ENCODE assay signal across 27 cellular contexts in genomic region chr10:132841254-132841975, GRCh38. TPM values are rescaled to one million over a fixed set of nuclear protein-coding genes. Genes with fewer than 3 reads are reported as not detected.
"Had no signal": no experiment of that assay in that cellular context is flagged by ENCODE, and none has a peak within 500 bp of the region (broad histone marks: within the 10 kb centered on the region; RNA-seq: fewer than 3 reads in every experiment).

No MANE protein-coding gene starts in this region.

- H3K4me3 Mint-ChIP-seq: activated CD8-positive, alpha-beta memory T cell treated with anti-CD3 and anti-CD28 coated beads, Interleukin-2, amount 10 ng/mL, durations not matched to agents 7 days and 5 days; activated CD8-positive, alpha-beta T cell treated with anti-CD3 and anti-CD28 coated beads, Interleukin-2, amount 10 ng/mL, durations not matched to agents 7 days and 5 days; activated naive CD4-positive, alpha-beta T cell treated with anti-CD3 and anti-CD28 coated beads for 36 hours; activated naive CD8-positive, alpha-beta T cell; activated T-cell treated with anti-CD3 and anti-CD28 coated beads, Interleukin-2, amount 50 U/mL, for 4 hours; T-helper 1 cell treated with Interleukin-12 subunit alpha and Interleukin-12 subunit beta and Interleukin-4 antibody, amounts not matched to agents 30 μg/mL and 1 μg/mL, for 36 hours; WTC11 had no signal

- H3K27me3 Mint-ChIP-seq: activated CD8-positive, alpha-beta memory T cell treated with anti-CD3 and anti-CD28 coated beads, Interleukin-2, amount 10 ng/mL, durations not matched to agents 7 days and 5 days had no signal

- H3K27ac ChIP-seq: brain microvascular endothelial cell, cardiac muscle cell had no signal

- H3K36me3 ChIP-seq: brain microvascular endothelial cell, cardiac muscle cell had no signal

- ATAC-seq: activated CD8-positive, alpha-beta memory T cell treated with anti-CD3 and anti-CD28 coated beads, Interleukin-2, amount 10 ng/mL, durations not matched to agents 7 days and 5 days; activated CD8-positive, alpha-beta T cell treated with anti-CD3 and anti-CD28 coated beads, Interleukin-2, amount 10 ng/mL, durations not matched to agents 7 days and 5 days; activated T-cell treated with anti-CD3 and anti-CD28 coated beads, Interleukin-2, amount 50 U/mL, for 4 hours; K562; PC-3; WTC11 had no signal

- FAIRE-seq: K562, RCC 7860 had no signal

- H3K4me1 Mint-ChIP-seq: activated CD8-positive, alpha-beta memory T cell treated with anti-CD3 and anti-CD28 coated beads, Interleukin-2, amount 10 ng/mL, durations not matched to agents 7 days and 5 days; WTC11 had no signal

- H3K27ac Mint-ChIP-seq: activated CD8-positive, alpha-beta memory T cell treated with anti-CD3 and anti-CD28 coated beads, Interleukin-2, amount 10 ng/mL, durations not matched to agents 7 days and 5 days; activated CD8-positive, alpha-beta T cell treated with anti-CD3 and anti-CD28 coated beads, Interleukin-2, amount 10 ng/mL, durations not matched to agents 7 days and 5 days; activated naive CD4-positive, alpha-beta T cell treated with anti-CD3 and anti-CD28 coated beads for 36 hours; activated naive CD8-positive, alpha-beta T cell; T-helper 1 cell treated with Interleukin-12 subunit alpha and Interleukin-12 subunit beta and Interleukin-4 antibody, amounts not matched to agents 30 μg/mL and 1 μg/mL, for 36 hours; WTC11 had no signal

- DNase-seq: activated CD4-positive, alpha-beta T cell treated with anti-CD3 and anti-CD28 coated beads for 48 hours; activated CD4-positive, alpha-beta T cell treated with anti-CD3 and anti-CD28 coated beads, Interleukin-2, amount 50 U/mL, for 4 hours; activated CD4-positive, CD25-positive, alpha-beta regulatory T cell treated with anti-CD3 and anti-CD28 coated beads, Interleukin-2, amount 50 U/mL, for 72 hours; activated CD8-positive, alpha-beta memory T cell treated with anti-CD3 and anti-CD28 coated beads, Interleukin-2, amount 10 ng/mL, durations not matched to agents 7 days and 5 days; activated CD8-positive, alpha-beta T cell treated with anti-CD3 and anti-CD28 coated beads, Interleukin-2, amount 10 ng/mL, durations not matched to agents 7 days and 5 days; activated effector memory CD4-positive, alpha-beta T cell treated with anti-CD3 and anti-CD28 coated beads, Interleukin-2, amount 50 U/mL, for 16 hours; activated naive CD4-positive, alpha-beta T cell treated with anti-CD3 and anti-CD28 coated beads for 36 hours; activated T-cell treated with anti-CD3 and anti-CD28 coated beads, Interleukin-2, amount 50 U/mL, for 4 hours; brain microvascular endothelial cell; Kasumi-1; NCI-H1048; NCI-H146; NCI-H187 treated with DMSO at 0.1 percent for 48 hours; NCI-H2081 treated with DMSO at 0.1 percent for 48 hours; NCI-H446; NCI-H524; PC-3; SHP77 treated with DMSO at 0.1 percent for 48 hours; T-helper 9 cell had no signal

- H3K27me3 ChIP-seq: brain microvascular endothelial cell had no signal

- H3K36me3 Mint-ChIP-seq: activated CD8-positive, alpha-beta memory T cell treated with anti-CD3 and anti-CD28 coated beads, Interleukin-2, amount 10 ng/mL, durations not matched to agents 7 days and 5 days had no signal

- H3K4me3 ChIP-seq: cardiac muscle cell, K562 had no signal

RNA-seq across cellular contexts. Expression of gene NKX6-2, which starts 55.5 kb away (rescaled TPM):
- total RNA-seq: activated CD8-positive, alpha-beta memory T cell treated with anti-CD3 and anti-CD28 coated beads, Interleukin-2, amount 10 ng/mL, durations not matched to agents 7 days and 5 days; activated CD8-positive, alpha-beta T cell treated with anti-CD3 and anti-CD28 coated beads, Interleukin-2, amount 10 ng/mL, durations not matched to agents 7 days and 5 days; activated naive CD4-positive, alpha-beta T cell treated with anti-CD3 and anti-CD28 coated beads for 36 hours; activated T-cell treated with anti-CD3 and anti-CD28 coated beads, Interleukin-2, amount 50 U/mL, for 4 hours; K562; M059J; PC-3; SK-MEL-5 had no signal
